Comparison of ENCODE assay signal across 8 cellular contexts in genomic region chr5:69167488-69167845, GRCh38. TPM values are rescaled to one million over a fixed set of nuclear protein-coding genes. Genes with fewer than 3 reads are reported as not detected.
A peak's percentile ranks its signal among the peaks of the same experiment; 100 is the strongest.
DNase-seq lines count a peak whose midpoint lies in the region; ATAC-seq and TF ChIP-seq lines count a peak whose summit lies in the region.

No MANE protein-coding gene starts in this region.

- peak overlapping the region; percentile 80 for H4K8ac ChIP-seq in trophoblast cell (ENCODE audit: low read depth, low read length)

- no peak overlapping the region for H2AK5ac ChIP-seq in trophoblast cell (ENCODE audit: low read length)

- H2BK120ac ChIP-seq in trophoblast cell (ENCODE audit: insufficient read depth, low read length, poor library complexity), result no peak overlapping the region

- peak overlapping the region; percentile 77 for H3K14ac ChIP-seq in trophoblast cell (ENCODE audit: low read length)

- peak overlapping the region; percentile 58 to 78 (median 60) for H3K4me3 ChIP-seq in Peyer's patch
- H3K4me3 ChIP-seq in trophoblast cell (ENCODE audit: low read depth, low read length), result peak overlapping the region; percentile 88

- H3K4me2 ChIP-seq in trophoblast cell (ENCODE audit: low read length), result peak overlapping the region; percentile 87

- H3K79me2 ChIP-seq in trophoblast cell (ENCODE audit: control insufficient read depth, insufficient read depth, low read length, poor library complexity), result peaks cover 10% of the 10 kb centered on the region

- TF ChIP-seq CTCF in Peyer's patch (IDR thresholded peaks at IDR 0.05), result no peak

- H3K36me3 ChIP-seq in Peyer's patch (no peaks in the 10 kb centered on the region), trophoblast cell (ENCODE audit: control insufficient read depth in 1 of 2, insufficient read depth in 2 of 2, low read length in 2 of 2) (peaks cover 15 to 19% of the 10 kb centered on the region in 2 experiments)

- H3K79me1 ChIP-seq in trophoblast cell (ENCODE audit: low read length), result peaks cover 7% of the 10 kb centered on the region

- no peaks in the 10 kb centered on the region for H3K9me3 ChIP-seq in Peyer's patch
- H3K9me3 ChIP-seq in trophoblast cell (ENCODE audit: insufficient read depth, low read depth, low read length), result no peaks in the 10 kb centered on the region

- H3K4ac ChIP-seq in trophoblast cell (ENCODE audit: low read depth, low read length), result peak overlapping the region; percentile 50

- ATAC-seq in left lobe of liver, result no peak
- no peak for ATAC-seq in GM21526 (IDR thresholded peaks at IDR 0.05; ENCODE audit: low FRiP score, unreplicated experiment)

- no peak overlapping the region for H2BK12ac ChIP-seq in trophoblast cell (ENCODE audit: low read length)

- H4K91ac ChIP-seq in trophoblast cell (ENCODE audit: low read depth, low read length), result peak overlapping the region; percentile 67

- DNase-seq in DMS79 treated with DMSO at 0.1 percent for 48 hours (lab: John Stamatoyannopoulos, UW), result peak; percentile 3
- DNase-seq in DMS79 (lab: John Stamatoyannopoulos, UW), result no peak
- DNase-seq in Peyer's patch, result no peak
- peak; percentile 7 for DNase-seq in fibroblast of gingiva (ENCODE audit: low read depth)
- no peak for DNase-seq in trophoblast cell
- no peak for DNase-seq in left lobe of liver (ENCODE audit: low spot score)
- DNase-seq in occipital lobe (lab: John Stamatoyannopoulos, UW), result no peak

- H3K9ac ChIP-seq in trophoblast cell (ENCODE audit: low read length), result peak overlapping the region; percentile 11

- peaks cover 0 to 10% (median 4%) of the 10 kb centered on the region in 4 donors for H3K4me1 ChIP-seq in Peyer's patch
- H3K4me1 ChIP-seq in trophoblast cell (ENCODE audit: control insufficient read depth in 1 of 2, insufficient read depth in 2 of 2, low read length in 2 of 2), result peaks cover 5% of the 10 kb centered on the region in 2 experiments

- peak overlapping the region; percentile 72 for H2AFZ ChIP-seq in trophoblast cell (ENCODE audit: insufficient read depth, low read length, poor library complexity)

- H3K27me3 ChIP-seq in Peyer's patch (no peaks in the 10 kb centered on the region), trophoblast cell (ENCODE audit: insufficient read depth, low read length) (no peaks in the 10 kb centered on the region)

- no peak overlapping the region for H3K23ac ChIP-seq in trophoblast cell (ENCODE audit: low read length)

- H3K18ac ChIP-seq in trophoblast cell (ENCODE audit: low read length), result peak overlapping the region; percentile 19

- WGBS in trophoblast cell (ENCODE audit: extremely low coverage, insufficient coverage, insufficient read length), result no CpG with 5 or more reads among the region's 11 CpGs

- H4K12ac ChIP-seq in trophoblast cell (ENCODE audit: low read depth, low read length), result no peak overlapping the region

- H2BK5ac ChIP-seq in trophoblast cell (ENCODE audit: low read depth, low read length, poor library complexity), result peak overlapping the region; percentile 10

- peak overlapping the region in 3 of 4 donors; percentile 16 to 74 (median 29) for H3K27ac ChIP-seq in Peyer's patch
- peak overlapping the region; percentile 29 for H3K27ac ChIP-seq in trophoblast cell (ENCODE audit: low read depth, low read length)

- no peak for TF ChIP-seq POLR2A in Peyer's patch (IDR thresholded peaks at IDR 0.05)

RNA-seq across cellular contexts. Expression of gene CCNB1, which starts 0.5 kb away (rescaled TPM):
- total RNA-seq in Peyer's patch (10 to 100 TPM in 2 of 4 donors, 1 to 10 TPM in 2; 8.1 to 22.3 (median 11.2) TPM), left lobe of liver (2.7 TPM), occipital lobe (25.0 TPM)
- polyA plus RNA-seq in trophoblast cell (2013), result 197 and 203 TPM in 2 replicates

RNA-seq across cellular contexts. Expression of gene CENPH, which starts 21.9 kb away (rescaled TPM):
- total RNA-seq in Peyer's patch, result 10 to 100 TPM in 1 of 4 donors, 1 to 10 TPM in 3; 2.9 to 11.6 (median 3.9) TPM
- polyA plus RNA-seq in trophoblast cell (2013), result 23.9 and 25.7 TPM in 2 replicates
- 0.53 TPM for total RNA-seq in left lobe of liver
- total RNA-seq in occipital lobe, result 16.2 TPM

Comparison
In these comparisons a context has a peak if more than half of its experiments do, and no peak if none do; other contexts are left out.
1. DNase-seq: peak in DMS79 treated with DMSO at 0.1 percent for 48 hours (single experiment) and fibroblast of gingiva (single experiment); none in DMS79 (single experiment), Peyer's patch (0 of 3), trophoblast cell (0 of 2), left lobe of liver (single experiment) and occipital lobe (single experiment).